12 cellular contexts compared by ENCODE assay signal in the genomic region with DNA sequence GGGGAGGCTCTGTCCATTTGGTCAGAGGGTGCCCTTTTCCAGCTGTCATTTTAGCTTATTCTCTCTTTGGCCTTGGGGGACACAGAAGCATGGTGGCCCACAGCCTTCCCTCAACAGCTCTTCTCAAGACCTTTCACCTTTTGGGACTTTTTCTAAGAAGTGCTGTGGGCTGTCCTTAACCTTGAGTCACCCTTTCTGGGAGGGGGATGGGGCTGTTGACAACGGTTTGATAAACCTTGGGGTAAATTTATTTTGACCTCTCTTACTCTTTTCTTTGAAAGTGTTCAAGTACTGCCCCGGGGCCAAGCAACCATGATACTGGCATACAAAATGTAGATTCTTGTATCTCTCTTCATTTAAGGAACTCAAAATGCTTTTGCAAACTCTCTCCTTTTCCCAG. TPM values are rescaled to one million over a fixed set of nuclear protein-coding genes. Genes with fewer than 3 reads are reported as not detected.
A peak's percentile ranks its signal among the peaks of the same experiment; 100 is the strongest.
DNase-seq lines count a peak whose midpoint lies in the region; ATAC-seq and TF ChIP-seq lines count a peak whose summit lies in the region.
"Had no signal": no experiment of that assay in that cellular context is flagged by ENCODE, and none has a peak within 500 bp of the region (broad histone marks: within the 10 kb centered on the region; RNA-seq: fewer than 3 reads in every experiment).

No MANE protein-coding gene starts in this region.

- H2AFZ ChIP-seq in SK-N-SH (ENCODE audit: low read depth): no peak overlapping the region
- no peak overlapping the region for H2AFZ ChIP-seq in osteoblast (ENCODE audit: low read length)

- H3K79me2 ChIP-seq in SK-N-SH (ENCODE audit: insufficient read depth) (no peaks in the 10 kb centered on the region), osteoblast (ENCODE audit: insufficient read depth, low read length) (no peaks in the 10 kb centered on the region)

- no peak for TF ChIP-seq RAD21 in SK-N-SH (IDR thresholded peaks at IDR 0.05; ENCODE audit: low read length)

- CTCF ChIA-PET in SK-N-SH (lab: Yijun Ruan, JAX): interaction anchor here (0.6 to 5.3 kb wide), 34 partner anchors 10 to 1274 kb away, joined by 3 to 45 read pairs (median 4); a partner anchor contains a TSS

- no peaks in the 10 kb centered on the region for H3K9me2 ChIP-seq in SK-N-SH

- ATAC-seq in SK-N-SH treated with all-trans-retinoic acid at 6 μM for 48 hours: no peak

- no peaks in the 10 kb centered on the region for H3K27me3 ChIP-seq in SK-N-SH (ENCODE audit: insufficient read depth)
- no peaks in the 10 kb centered on the region for H3K27me3 ChIP-seq in colonic mucosa
- H3K27me3 ChIP-seq in osteoblast (ENCODE audit: insufficient read depth, low read length): peaks cover 13% of the 10 kb centered on the region
- H3K27me3 ChIP-seq in uterus: no peaks in the 10 kb centered on the region
- H3K27me3 ChIP-seq: SJCRH30 had no signal

- H4K20me1 ChIP-seq in SK-N-SH (ENCODE audit: insufficient read depth) (peaks cover 7% of the 10 kb centered on the region; the same call in 1 of the 2 replicates), osteoblast (ENCODE audit: insufficient read depth, low read length) (no peaks in the 10 kb centered on the region)

- no peaks in the 10 kb centered on the region for H3K9me3 ChIP-seq in SK-N-SH
- no peaks in the 10 kb centered on the region for H3K9me3 ChIP-seq in colonic mucosa
- no peaks in the 10 kb centered on the region for H3K9me3 ChIP-seq in osteoblast (ENCODE audit: low read depth, low read length)
- no peaks in the 10 kb centered on the region for H3K9me3 ChIP-seq in uterus
- H3K9me3 ChIP-seq: left lung, SJCRH30 had no signal

- peaks cover 8% of the 10 kb centered on the region for H3F3A ChIP-seq in SK-N-SH (replicated peaks; ENCODE audit: insufficient read depth)

- no peak overlapping the region for H3K9ac ChIP-seq in SK-N-SH
- no peak overlapping the region for H3K9ac ChIP-seq in colonic mucosa (ENCODE audit: low read depth in 2 of 2, low read length in 2 of 2)

- H3K4me2 ChIP-seq in SK-N-SH: peak overlapping the region; percentile 62; the same call in 1 of the 2 replicates
- H3K4me2 ChIP-seq in osteoblast (ENCODE audit: insufficient read depth, low read length): peak overlapping the region; percentile 74

- H3K4me1 ChIP-seq in SK-N-SH (ENCODE audit: control insufficient read depth in 1 of 2, insufficient read depth in 2 of 2, low read depth in 1 of 2, low read length in 1 of 2) (peaks cover 6 to 11% of the 10 kb centered on the region in 2 experiments; a peak in 2 of 4 replicates), colonic mucosa (no peaks in the 10 kb centered on the region), osteoblast (ENCODE audit: insufficient read depth, low read length) (peaks cover 9% of the 10 kb centered on the region), uterus (peaks cover 10 to 27% of the 10 kb centered on the region in 2 donors)

- 80% methylated on average over 2 of the region's 2 CpGs for WGBS in SK-N-SH (ENCODE audit: low lambda C conversion rate)

- no peak for TF ChIP-seq EP300 in SK-N-SH (IDR thresholded peaks at IDR 0.05; ENCODE audit: borderline replicate concordance in 1 of 2, low read depth in 1 of 2, low read length in 1 of 2)

- TF ChIP-seq CTCF in SK-N-SH (IDR thresholded peaks at IDR 0.05) (no peak), colonic mucosa (IDR thresholded peaks at IDR 0.05) (no peak), osteoblast (IDR thresholded peaks at IDR 0.05; ENCODE audit: extremely low read depth, low read depth, low read length) (no peak), uterus (IDR thresholded peaks at IDR 0.05) (no peak)

- H3K27ac ChIP-seq in SK-N-SH (ENCODE audit: low read depth in 2 of 2, low read length in 1 of 2) (peak overlapping the region in 1 of 2 experiments; percentile 35; a peak in 2 of 4 replicates), colonic mucosa (peak overlapping the region; percentile 12), osteoblast (ENCODE audit: low read depth, low read length) (no peak overlapping the region), uterus (peak overlapping the region; percentile 81 to 93)
- H3K27ac ChIP-seq: 22Rv1 had no signal

- H3K4me3 ChIP-seq in SK-N-SH (ENCODE audit: low read depth in 2 of 2, low read length in 1 of 2) (no peak overlapping the region), colonic mucosa (no peak overlapping the region), osteoblast (ENCODE audit: insufficient read depth, low read length) (no peak overlapping the region), uterus (no peak overlapping the region)
- H3K4me3 ChIP-seq: left lung, SJCRH30 had no signal

- intact Hi-C loops in colonic mucosa (cut with DNase I) (loop anchor here (2.0 to 5.0 kb wide), 3 partner anchors 461 to 1033 kb away; no protein-coding TSS in a partner anchor), uterus (cut with DNase I; ENCODE audit: low total_unique reads) (loop anchor here (10.0 kb wide), 2 partner anchors 833 to 1033 kb away; no protein-coding TSS in a partner anchor)

- POLR2A ChIA-PET in SK-N-SH (lab: Yijun Ruan, JAX): no interaction called here

- H3K36me3 ChIP-seq in SK-N-SH (replicated peaks in 1 of 2; ENCODE audit: control insufficient read depth in 1 of 2, insufficient read depth in 2 of 2, low read length in 1 of 2): peaks cover 7 to 15% of the 10 kb centered on the region in 2 experiments
- H3K36me3 ChIP-seq in colonic mucosa: no peaks in the 10 kb centered on the region
- no peaks in the 10 kb centered on the region for H3K36me3 ChIP-seq in osteoblast (ENCODE audit: insufficient read depth, low read length)
- no peaks in the 10 kb centered on the region for H3K36me3 ChIP-seq in uterus
- H3K36me3 ChIP-seq: left lung, SJCRH30 had no signal

- DNase-seq in SK-N-SH (no peak), colonic mucosa (no peak), osteoblast (ENCODE audit: insufficient read length, low spot score, missing footprints) (peak; percentile 48), uterus (no peak), DMS 273 (lab: John Stamatoyannopoulos, UW; ENCODE audit: unreplicated experiment) (no peak), CD1c-positive myeloid dendritic cell (ENCODE audit: extremely low spot score) (no peak), amygdala (lab: John Stamatoyannopoulos, UW) (no peak)

- TF ChIP-seq POLR2A in uterus (IDR thresholded peaks at IDR 0.05): no peak

TF ChIP-seq in SK-N-SH, 30 proteins besides CTCF, POLR2A, EP300 and RAD21 (continues in another document):
- TF ChIP-seq NRF1 (IDR thresholded peaks at IDR 0.05; ENCODE audit: low read depth, low read length) (no peak), TCF12 (IDR thresholded peaks at IDR 0.05) (no peak), SMC3 (IDR thresholded peaks at IDR 0.05; ENCODE audit: low read depth, low read length) (no peak), FOSL2 (IDR thresholded peaks at IDR 0.05; ENCODE audit: borderline replicate concordance, low read depth) (no peak)

TF ChIP-seq in SK-N-SH treated with all-trans-retinoic acid at 6 μM for 48 hours, 23 proteins besides CTCF, POLR2A, EP300 and RAD21:
- TF ChIP-seq ZC3H10 (CRISPR knock-in tag; IDR thresholded peaks at IDR 0.05) (no peak), ZFP30 (CRISPR knock-in tag; IDR thresholded peaks at IDR 0.05) (no peak), SNAI2 (CRISPR knock-in tag; IDR thresholded peaks at IDR 0.05) (no peak)
- TF ChIP-seq, protein P1, sequence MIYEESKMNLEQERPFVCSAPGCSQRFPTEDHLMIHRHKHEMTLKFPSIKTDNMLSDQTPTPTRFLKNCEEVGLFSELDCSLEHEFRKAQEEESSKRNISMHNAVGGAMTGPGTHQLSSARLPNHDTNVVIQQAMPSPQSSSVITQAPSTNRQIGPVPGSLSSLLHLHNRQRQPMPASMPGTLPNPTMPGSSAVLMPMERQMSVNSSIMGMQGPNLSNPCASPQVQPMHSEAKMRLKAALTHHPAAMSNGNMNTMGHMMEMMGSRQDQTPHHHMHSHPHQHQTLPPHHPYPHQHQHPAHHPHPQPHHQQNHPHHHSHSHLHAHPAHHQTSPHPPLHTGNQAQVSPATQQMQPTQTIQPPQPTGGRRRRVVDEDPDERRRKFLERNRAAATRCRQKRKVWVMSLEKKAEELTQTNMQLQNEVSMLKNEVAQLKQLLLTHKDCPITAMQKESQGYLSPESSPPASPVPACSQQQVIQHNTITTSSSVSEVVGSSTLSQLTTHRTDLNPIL (CRISPR knock-in tag; IDR thresholded peaks at IDR 0.05; ENCODE audit: low read depth): no peak
- TF ChIP-seq, protein P2, sequence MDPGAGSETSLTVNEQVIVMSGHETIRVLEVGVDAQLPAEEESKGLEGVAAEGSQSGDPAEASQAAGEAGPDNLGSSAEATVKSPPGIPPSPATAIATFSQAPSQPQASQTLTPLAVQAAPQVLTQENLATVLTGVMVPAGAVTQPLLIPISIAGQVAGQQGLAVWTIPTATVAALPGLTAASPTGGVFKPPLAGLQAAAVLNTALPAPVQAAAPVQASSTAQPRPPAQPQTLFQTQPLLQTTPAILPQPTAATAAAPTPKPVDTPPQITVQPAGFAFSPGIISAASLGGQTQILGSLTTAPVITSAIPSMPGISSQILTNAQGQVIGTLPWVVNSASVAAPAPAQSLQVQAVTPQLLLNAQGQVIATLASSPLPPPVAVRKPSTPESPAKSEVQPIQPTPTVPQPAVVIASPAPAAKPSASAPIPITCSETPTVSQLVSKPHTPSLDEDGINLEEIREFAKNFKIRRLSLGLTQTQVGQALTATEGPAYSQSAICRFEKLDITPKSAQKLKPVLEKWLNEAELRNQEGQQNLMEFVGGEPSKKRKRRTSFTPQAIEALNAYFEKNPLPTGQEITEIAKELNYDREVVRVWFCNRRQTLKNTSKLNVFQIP (CRISPR knock-in tag; IDR thresholded peaks at IDR 0.05; ENCODE audit: borderline replicate concordance, low read depth): no peak
TF ChIP-seq in SK-N-SH treated with all-trans-retinoic acid at 6 μM for 48 hours: peak in this region for 0.

RNA-seq across cellular contexts. Expression of a gene that starts 13.7 kb away (rescaled TPM):
- 156 and 323 TPM in 2 replicates for polyA plus RNA-seq in SK-N-SH (2012; rRNA removed)
- 92.2 and 140 TPM in 2 replicates for polyA plus RNA-seq in SK-N-SH (2012; cell fraction: cytosol; rRNA removed)
- polyA plus RNA-seq in SK-N-SH (2012; cell fraction: nucleus; rRNA removed): 204 and 262 TPM in 2 replicates
- total RNA-seq in colonic mucosa (10 to 100 TPM; 44.6 to 68.2 TPM), osteoblast (12.3 and 29.5 TPM in 2 replicates), uterus (1,000 to 10,000 TPM in 1 of 4 donors, 100 to 1,000 TPM in 3; 480 to 2,812 (median 618) TPM)
- total RNA-seq: naive thymus-derived CD8-positive, alpha-beta T cell had no signal
- polyA plus RNA-seq: naive thymus-derived CD8-positive, alpha-beta T cell had no signal

RNA-seq across cellular contexts. Expression of a gene that starts 48.5 kb away (rescaled TPM):
- 668 and 695 TPM in 2 replicates for polyA plus RNA-seq in SK-N-SH (2012; rRNA removed)
- 286 and 490 TPM in 2 replicates for polyA plus RNA-seq in SK-N-SH (2012; cell fraction: cytosol; rRNA removed)
- 566 and 589 TPM in 2 replicates for polyA plus RNA-seq in SK-N-SH (2012; cell fraction: nucleus; rRNA removed)
- total RNA-seq in colonic mucosa (100 to 1,000 TPM; 106 to 177 TPM), osteoblast (6.5 and 11.2 TPM in 2 replicates), uterus (100 to 1,000 TPM in 2 of 4 donors, 10 to 100 TPM in 2; 59.5 to 398 (median 102) TPM)
- total RNA-seq: naive thymus-derived CD8-positive, alpha-beta T cell had no signal

Comparison
In these comparisons a context has a peak if more than half of its experiments do, and no peak if none do; other contexts are left out.
1. RNA of a gene that starts 13.7 kb away (total RNA-seq): 480 to 2,812 TPM in uterus; 44.6 to 68.2 TPM in colonic mucosa and 12.3 to 29.5 TPM in osteoblast; every median in the first group is over 4 times any median in the second.